11 cellular contexts compared by ENCODE assay signal in genomic region chr1:116711061-116711582, GRCh38. TPM values are rescaled to one million over a fixed set of nuclear protein-coding genes. Genes with fewer than 3 reads are reported as not detected.
DNase-seq lines count a peak whose midpoint lies in the region; ATAC-seq and TF ChIP-seq lines count a peak whose summit lies in the region.
"Had no signal": no experiment of that assay in that cellular context is flagged by ENCODE, and none has a peak within 500 bp of the region (broad histone marks: within the 10 kb centered on the region; RNA-seq: fewer than 3 reads in every experiment).

No MANE protein-coding gene starts in this region.

- WGBS in esophagus muscularis mucosa: 53% methylated on average over 1 of the region's 1 CpG

- TF ChIP-seq POLR2A in esophagus muscularis mucosa (IDR thresholded peaks at IDR 0.05; ENCODE audit: low read depth): no peak

- H3K27me3 ChIP-seq in CD8-positive, alpha-beta memory T cell (ENCODE audit: insufficient read depth, low read length, poor library complexity, severe bottlenecking): no peaks in the 10 kb centered on the region
- H3K27me3 ChIP-seq in esophagus muscularis mucosa: no peaks in the 10 kb centered on the region

- no peak overlapping the region for H3K27ac Mint-ChIP-seq in activated CD4-positive, alpha-beta T cell treated with anti-CD3 and anti-CD28 coated beads for 36 hours
- H3K27ac Mint-ChIP-seq in CD8-positive, alpha-beta memory T cell: peak overlapping the region in 2 of 8 donors; percentile 12 to 32
- H3K27ac Mint-ChIP-seq in MCF 10A (ENCODE audit: low read depth, unreplicated experiment): no peak overlapping the region
- H3K27ac Mint-ChIP-seq: activated naive CD8-positive, alpha-beta T cell had no signal

- H3K27ac ChIP-seq in CD8-positive, alpha-beta memory T cell (ENCODE audit: low read depth, low read length): no peak overlapping the region
- peak overlapping the region in 1 of 4 donors; percentile 7 for H3K27ac ChIP-seq in esophagus muscularis mucosa (replicated peaks in 1 of 4)

- no peaks in the 10 kb centered on the region for H3K4me1 ChIP-seq in CD8-positive, alpha-beta memory T cell (ENCODE audit: insufficient read depth, low read length)
- H3K4me1 ChIP-seq in esophagus muscularis mucosa: peaks cover 0 to 19% (median 18%) of the 10 kb centered on the region in 4 donors

- CTCF ChIA-PET in activated CD4-positive, alpha-beta T cell treated with anti-CD3 and anti-CD28 coated beads for 36 hours (lab: Charles Lee): interaction anchor here (2.2 kb wide), 1 partner anchor 14 kb away, joined by 10 read pairs; no protein-coding TSS in a partner anchor
- CTCF ChIA-PET in CD8-positive, alpha-beta memory T cell (lab: Charles Lee): no interaction called here
- CTCF ChIA-PET in MCF 10A (lab: Yijun Ruan, JAX): no interaction called here

- intact Hi-C loops in activated CD4-positive, alpha-beta T cell treated with anti-CD3 and anti-CD28 coated beads for 36 hours (cut with DNase I, micrococcal nuclease): no loop called here
- intact Hi-C loops in MCF 10A (cut with micrococcal nuclease) (no loop called here), esophagus muscularis mucosa (cut with DNase I) (no loop called here)

- peak; percentile 99 for ATAC-seq in activated CD4-positive, alpha-beta T cell treated with anti-CD3 and anti-CD28 coated beads for 36 hours

- no peak for TF ChIP-seq CTCF in epithelial cell of esophagus (IDR thresholded peaks at IDR 0.05; ENCODE audit: insufficient read depth, low read depth, low read length, missing control alignments)
- TF ChIP-seq CTCF in MCF 10A (IDR thresholded peaks at IDR 0.05; ENCODE audit: unreplicated experiment): no peak
- no peak for TF ChIP-seq CTCF in esophagus muscularis mucosa (IDR thresholded peaks at IDR 0.05)

- TF ChIP-seq EP300 in esophagus muscularis mucosa (IDR thresholded peaks at IDR 0.05): no peak

- H3K9me3 Mint-ChIP-seq in activated CD4-positive, alpha-beta T cell treated with anti-CD3 and anti-CD28 coated beads for 36 hours (ENCODE audit: low read depth): no peaks in the 10 kb centered on the region
- no peaks in the 10 kb centered on the region for H3K9me3 Mint-ChIP-seq in CD8-positive, alpha-beta memory T cell
- H3K9me3 Mint-ChIP-seq in MCF 10A (ENCODE audit: unreplicated experiment): no peaks in the 10 kb centered on the region

- no peaks in the 10 kb centered on the region for H3K9me3 ChIP-seq in CD8-positive, alpha-beta memory T cell (ENCODE audit: low read length)
- H3K9me3 ChIP-seq in esophagus muscularis mucosa: no peaks in the 10 kb centered on the region

- peaks cover 5% of the 10 kb centered on the region for H3K27me3 Mint-ChIP-seq in activated CD4-positive, alpha-beta T cell treated with anti-CD3 and anti-CD28 coated beads for 36 hours
- H3K27me3 Mint-ChIP-seq in CD8-positive, alpha-beta memory T cell: peaks cover 8 to 34% of the 10 kb centered on the region in 2 donors
- no peaks in the 10 kb centered on the region for H3K27me3 Mint-ChIP-seq in MCF 10A (ENCODE audit: insufficient read depth, unreplicated experiment)

- no peak overlapping the region for H3K4me3 ChIP-seq in epithelial cell of esophagus (ENCODE audit: low read length)
- H3K4me3 ChIP-seq in CD8-positive, alpha-beta memory T cell (ENCODE audit: low read length): no peak overlapping the region
- H3K4me3 ChIP-seq in esophagus muscularis mucosa: no peak overlapping the region

- no peaks in the 10 kb centered on the region for H3K36me3 ChIP-seq in CD8-positive, alpha-beta memory T cell (ENCODE audit: insufficient read depth, low read length)
- no peaks in the 10 kb centered on the region for H3K36me3 ChIP-seq in esophagus muscularis mucosa

- POLR2A ChIA-PET in activated CD4-positive, alpha-beta T cell treated with anti-CD3 and anti-CD28 coated beads for 36 hours (lab: Charles Lee): no interaction called here
- POLR2A ChIA-PET in CD8-positive, alpha-beta memory T cell (lab: Charles Lee): no interaction called here
- POLR2A ChIA-PET in MCF 10A (lab: Yijun Ruan, JAX): no interaction called here

- DNase-seq in activated CD4-positive, alpha-beta T cell treated with anti-CD3 and anti-CD28 coated beads for 36 hours: peak; percentile 67
- no peak for DNase-seq in activated CD4-positive, alpha-beta T cell treated with anti-CD3 and anti-CD28 coated beads for 1 hour
- DNase-seq in NCI-H2227 (lab: John Stamatoyannopoulos, UW; ENCODE audit: unreplicated experiment) (peak; percentile 80), epithelial cell of esophagus (ENCODE audit: low read depth) (peak; percentile 77), MCF 10A (ENCODE audit: unreplicated experiment) (no peak), esophagus muscularis mucosa (ENCODE audit: extremely low spot score) (no peak)
- DNase-seq in stimulated activated CD4-positive, alpha-beta T cell treated with anti-CD3 and anti-CD28 coated beads, TNF-alpha, amount 100 ng/mL, for 48 hours (ENCODE audit: low read depth in 3 of 3): peak in 2 of 3 donors; percentile 21 to 22
- no peak for DNase-seq in CD8-positive, alpha-beta memory T cell
- DNase-seq: occipital lobe; stimulated activated naive CD4-positive, alpha-beta T cell treated with Interleukin-2 at 50 U/mL for 16 hours had no signal

- H3K4me1 Mint-ChIP-seq in activated CD4-positive, alpha-beta T cell treated with anti-CD3 and anti-CD28 coated beads for 36 hours: peaks cover 15% of the 10 kb centered on the region
- H3K4me1 Mint-ChIP-seq in CD8-positive, alpha-beta memory T cell: no peaks in the 10 kb centered on the region
- H3K4me1 Mint-ChIP-seq in MCF 10A (ENCODE audit: insufficient read depth, unreplicated experiment): peaks cover 27% of the 10 kb centered on the region

- BruUV-seq in MCF 10A (replicated peaks; lab: Mats Ljungman, UMichigan): no TSS peak

- H3K36me3 Mint-ChIP-seq in activated CD4-positive, alpha-beta T cell treated with anti-CD3 and anti-CD28 coated beads for 36 hours (ENCODE audit: low read depth): no peaks in the 10 kb centered on the region
- H3K36me3 Mint-ChIP-seq in CD8-positive, alpha-beta memory T cell: peaks cover 0 to 13% (median 0%) of the 10 kb centered on the region in 3 donors
- no peaks in the 10 kb centered on the region for H3K36me3 Mint-ChIP-seq in MCF 10A (ENCODE audit: insufficient read depth, unreplicated experiment)

- no peak overlapping the region for H3K4me3 Mint-ChIP-seq in activated CD4-positive, alpha-beta T cell treated with anti-CD3 and anti-CD28 coated beads for 36 hours
- H3K4me3 Mint-ChIP-seq in CD8-positive, alpha-beta memory T cell: no peak overlapping the region
- H3K4me3 Mint-ChIP-seq in MCF 10A (ENCODE audit: unreplicated experiment): no peak overlapping the region
- H3K4me3 Mint-ChIP-seq: activated naive CD8-positive, alpha-beta T cell had no signal

RNA-seq across cellular contexts. Expression of gene CD2, which starts 43.1 kb away (rescaled TPM):
- total RNA-seq in activated CD4-positive, alpha-beta T cell treated with anti-CD3 and anti-CD28 coated beads for 36 hours: 100 to 1,000 TPM; 287 to 291 TPM
- total RNA-seq in CD8-positive, alpha-beta memory T cell: 100 to 1,000 TPM; 353 to 364 TPM
- polyA plus RNA-seq in CD8-positive, alpha-beta memory T cell: 440 TPM
- total RNA-seq in MCF 10A (2022) (not detected in 2 replicates), esophagus muscularis mucosa (1 to 10 TPM in 2 of 4 donors, under 1 TPM in 2; 0.42 to 4.3 (median 0.90) TPM)
- total RNA-seq: occipital lobe had no signal

RNA-seq across cellular contexts. Expression of gene IGSF3, which starts 43.6 kb away (rescaled TPM):
- total RNA-seq in activated CD4-positive, alpha-beta T cell treated with anti-CD3 and anti-CD28 coated beads for 36 hours: 1 to 10 TPM; 3.8 to 4.1 TPM
- total RNA-seq in CD8-positive, alpha-beta memory T cell: 1 to 10 TPM; 1.8 to 2.0 TPM
- not detected for polyA plus RNA-seq in CD8-positive, alpha-beta memory T cell
- 3.5 and 4.6 TPM in 2 replicates for total RNA-seq in MCF 10A (2022)
- total RNA-seq in esophagus muscularis mucosa: 10 to 100 TPM in 1 of 4 donors, 1 to 10 TPM in 3; 2.5 to 14.3 (median 8.5) TPM

Comparison
In these comparisons a context has a peak if more than half of its experiments do, and no peak if none do; other contexts are left out.
1. DNase-seq: peak in activated CD4-positive, alpha-beta T cell treated with anti-CD3 and anti-CD28 coated beads for 36 hours (single experiment), NCI-H2227 (single experiment), epithelial cell of esophagus (single experiment) and stimulated activated CD4-positive, alpha-beta T cell treated with anti-CD3 and anti-CD28 coated beads, TNF-alpha, amount 100 ng/mL, for 48 hours (2 of 3); none in activated CD4-positive, alpha-beta T cell treated with anti-CD3 and anti-CD28 coated beads for 1 hour (single experiment), CD8-positive, alpha-beta memory T cell (0 of 5), MCF 10A (single experiment) and esophagus muscularis mucosa (single experiment).
2. RNA of gene CD2, which starts 43.1 kb away (total RNA-seq): 353 to 364 TPM in CD8-positive, alpha-beta memory T cell and 287 to 291 TPM in activated CD4-positive, alpha-beta T cell treated with anti-CD3 and anti-CD28 coated beads for 36 hours; 0.42 to 4.3 TPM in esophagus muscularis mucosa and not detected in MCF 10A; every median in the first group is over 10 times any median in the second.